Comparison of ENCODE assay signal across 1 cellular context in the genomic region with DNA sequence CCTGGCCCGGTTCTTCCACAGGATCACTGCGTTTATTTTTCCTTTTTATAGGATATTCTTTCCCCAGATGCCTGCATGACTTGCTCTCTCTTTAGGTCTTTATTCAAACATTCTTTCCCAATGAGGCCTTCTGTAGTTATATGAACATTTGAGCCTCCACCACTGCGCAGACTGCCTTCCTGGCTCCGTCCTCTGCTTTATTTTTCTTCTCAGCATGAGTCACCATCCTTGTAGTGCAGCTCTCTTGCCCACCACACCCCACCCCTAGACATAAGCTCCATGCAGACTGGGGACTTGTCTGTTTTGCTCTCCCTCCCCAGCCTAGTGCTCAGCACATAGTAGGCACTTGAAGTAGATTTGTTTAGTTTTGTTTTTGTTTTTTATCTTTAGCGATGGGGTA. TPM values are rescaled to one million over a fixed set of nuclear protein-coding genes. Genes with fewer than 3 reads are reported as not detected.
"Had no signal": no experiment of that assay in that cellular context is flagged by ENCODE, and none has a peak within 500 bp of the region (broad histone marks: within the 10 kb centered on the region; RNA-seq: fewer than 3 reads in every experiment).

No MANE protein-coding gene starts in this region.

RNA-seq across cellular contexts. Expression of gene NPIPB9, which starts 20.3 kb away (rescaled TPM):
- total RNA-seq: H7 had no signal
